ENCODE assay signal across 1 cellular context in genomic region chr6:30541515-30542403, GRCh38.
TF ChIP-seq lines count a peak whose summit lies in the region.

No MANE protein-coding gene starts in this region.

TF ChIP-seq in K562, 482 proteins besides CTCF, POLR2A, EP300 and RAD21 (continued from another document):
- TF ChIP-seq ATF2 (CRISPR knock-in tag; IDR thresholded peaks at IDR 0.05) (no peak), POLR2AphosphoS2 (IDR thresholded peaks at IDR 0.05; ENCODE audit: low read length) (no peak), ZNF41 (CRISPR knock-in tag; conservative IDR thresholded peaks at IDR 0.05) (peak; percentile 17; the same call in 1 of the 2 replicates)
TF ChIP-seq in K562: peak in this region for 90.
